Comparison of ENCODE assay signal across 10 cellular contexts in the genomic region with DNA sequence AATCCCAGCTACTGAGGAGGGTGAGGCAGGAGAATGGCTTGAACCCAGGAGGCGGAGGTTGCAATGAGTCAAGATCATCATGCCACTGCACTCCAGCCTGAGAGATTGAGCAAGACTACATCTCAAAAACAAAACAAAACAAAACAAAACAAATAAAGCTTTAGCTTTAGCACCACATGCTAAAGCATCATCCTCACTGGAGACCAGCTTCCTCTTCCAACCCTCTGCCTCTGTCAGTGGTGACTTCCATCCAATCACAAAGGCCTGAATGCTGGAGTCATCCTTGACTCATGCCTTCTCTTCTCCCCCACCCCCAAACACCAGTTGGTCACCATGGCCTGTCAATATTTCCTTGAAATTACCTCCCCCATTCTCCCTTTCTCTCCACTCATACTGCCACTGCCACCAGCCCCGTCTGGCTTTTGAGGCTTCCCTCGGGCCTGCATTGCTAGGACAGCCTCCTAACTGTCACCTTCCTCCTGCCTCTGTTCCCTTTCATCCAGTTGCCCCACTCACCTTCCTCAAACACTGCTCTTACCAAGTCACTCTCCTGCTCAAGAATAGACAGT. TPM values are rescaled to one million over a fixed set of nuclear protein-coding genes. Genes with fewer than 3 reads are reported as not detected.
DNase-seq lines count a peak whose midpoint lies in the region; ATAC-seq and TF ChIP-seq lines count a peak whose summit lies in the region.
"Had no signal": no experiment of that assay in that cellular context is flagged by ENCODE, and none has a peak within 500 bp of the region (broad histone marks: within the 10 kb centered on the region; RNA-seq: fewer than 3 reads in every experiment).

No MANE protein-coding gene starts in this region.

- intact Hi-C loops in Right ventricle myocardium inferior (cut with DNase I) (no loop called here), Right ventricle myocardium superior (cut with DNase I) (no loop called here)

- no peaks in the 10 kb centered on the region for H3K27me3 ChIP-seq in upper lobe of left lung
- H3K27me3 ChIP-seq: right atrium auricular region had no signal

- TF ChIP-seq CTCF in foreskin fibroblast (IDR thresholded peaks at IDR 0.05; ENCODE audit: low read depth, low read length) (no peak), upper lobe of left lung (IDR thresholded peaks at IDR 0.05) (no peak), GM20000 (IDR thresholded peaks at IDR 0.05; ENCODE audit: extremely low read depth, missing control alignments) (no peak)

- peak in 1 of 4 donors; percentile 53 for TF ChIP-seq POLR2A in upper lobe of left lung (IDR thresholded peaks at IDR 0.05)

- WGBS in upper lobe of left lung, 2 donors: 75 to 80% methylated on average over 3 of the region's 3 CpGs

- peaks cover 15 to 34% (median 21%) of the 10 kb centered on the region in 4 donors for H3K4me1 ChIP-seq in upper lobe of left lung

- ATAC-seq in Right ventricle myocardium inferior (no peak), Right ventricle myocardium superior (ENCODE audit: poor library complexity) (no peak), upper lobe of left lung (ENCODE audit: low FRiP score in 2 of 2) (peak in 1 of 2 donors; percentile 48), GM21381 (IDR thresholded peaks at IDR 0.05; ENCODE audit: unreplicated experiment) (no peak), GM21576 (IDR thresholded peaks at IDR 0.05; ENCODE audit: unreplicated experiment) (no peak)

- TF ChIP-seq EP300 in upper lobe of left lung (IDR thresholded peaks at IDR 0.05): peak in 1 of 4 donors; percentile 44

- no peaks in the 10 kb centered on the region for H3K9me3 ChIP-seq in upper lobe of left lung
- H3K9me3 ChIP-seq: right atrium auricular region had no signal

- H3K36me3 ChIP-seq in upper lobe of left lung: no peaks in the 10 kb centered on the region
- H3K36me3 ChIP-seq: right atrium auricular region had no signal

- H3K4me3 ChIP-seq in foreskin fibroblast (ENCODE audit: low read depth in 1 of 2, low read length in 2 of 2) (no peak overlapping the region), upper lobe of left lung (no peak overlapping the region)
- H3K4me3 ChIP-seq: right atrium auricular region had no signal

- peak overlapping the region in 3 of 4 donors; percentile 59 to 77 (median 77) for H3K27ac ChIP-seq in upper lobe of left lung
- H3K27ac ChIP-seq: right atrium auricular region had no signal

- DNase-seq in Right ventricle myocardium inferior (ENCODE audit: missing footprints) (peak; percentile 62), Right ventricle myocardium superior (no peak), SW480 (ENCODE audit: low spot score) (peak; percentile 42), foreskin fibroblast (peak; percentile 97 to 98), upper lobe of left lung (peak in 1 of 2 donors; percentile 57), GM20000 (ENCODE audit: low spot score) (no peak)

RNA-seq across cellular contexts. Expression of a gene that starts 1.4 kb away (rescaled TPM):
- 11.6 TPM for total RNA-seq in Right ventricle myocardium inferior
- total RNA-seq in Right ventricle myocardium superior: 10.7 TPM
- total RNA-seq in upper lobe of left lung: 10 to 100 TPM; 18.5 to 43.8 (median 23.0) TPM

RNA-seq across cellular contexts. Expression of a gene that starts 18.8 kb away (rescaled TPM):
- 0.22 TPM for total RNA-seq in Right ventricle myocardium inferior
- total RNA-seq in Right ventricle myocardium superior: not detected
- total RNA-seq in upper lobe of left lung: 1 to 10 TPM in 3 of 6 donors, under 1 TPM in 1, not detected in 2; 0.39 to 2.1 (median 1.1) TPM
- total RNA-seq: SK-MEL-5 had no signal

RNA-seq across cellular contexts. Expression of a gene that starts 35.9 kb away (rescaled TPM):
- total RNA-seq in Right ventricle myocardium inferior: 53.5 TPM
- total RNA-seq in Right ventricle myocardium superior: 51.6 TPM
- total RNA-seq in upper lobe of left lung: 100 to 1,000 TPM in 2 of 6 donors, 10 to 100 TPM in 4; 48.3 to 146 (median 92.6) TPM

RNA-seq across cellular contexts. Expression of a gene that starts 58.2 kb away (rescaled TPM):
- total RNA-seq in Right ventricle myocardium inferior (130 TPM), Right ventricle myocardium superior (116 TPM), upper lobe of left lung (100 to 1,000 TPM in 3 of 6 donors, 10 to 100 TPM in 3; 55.5 to 132 (median 96.7) TPM)

Comparison
In these comparisons a context has a peak if more than half of its experiments do, and no peak if none do; other contexts are left out.
1. DNase-seq: peak in Right ventricle myocardium inferior (single experiment), SW480 (single experiment) and foreskin fibroblast (2 of 2); none in Right ventricle myocardium superior (single experiment) and GM20000 (single experiment).